In the genomic region with DNA sequence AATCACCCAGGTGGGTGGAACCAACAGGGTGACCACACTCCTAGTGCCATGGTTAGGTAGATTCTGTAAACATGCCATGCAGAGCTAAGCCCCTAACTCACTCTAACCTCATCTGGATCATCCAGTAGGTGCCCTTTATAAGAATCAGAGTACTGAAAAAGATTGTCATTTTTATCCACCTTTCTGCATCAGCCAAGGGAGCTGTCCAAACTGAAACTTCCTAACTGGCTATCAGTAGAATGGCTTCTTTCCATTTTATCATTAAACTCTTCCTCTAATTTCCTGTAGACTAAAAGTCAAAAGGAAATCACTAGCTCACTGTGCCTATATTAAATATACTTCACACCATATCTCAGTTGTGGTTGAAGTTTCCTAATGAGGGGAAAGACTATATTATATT, we compare ENCODE assay signal across 8 cellular contexts. TPM values are rescaled to one million over a fixed set of nuclear protein-coding genes. Genes with fewer than 3 reads are reported as not detected.
"Had no signal": no experiment of that assay in that cellular context is flagged by ENCODE, and none has a peak within 500 bp of the region (broad histone marks: within the 10 kb centered on the region; RNA-seq: fewer than 3 reads in every experiment).

No MANE protein-coding gene starts in this region.

- H3K4me3 ChIP-seq: GM12878 had no signal

- ATAC-seq: GM12878 had no signal

- FAIRE-seq: G401.6, GM12878, GM12891, GM12892, GM18507, GM19239 had no signal

- DNase-seq: GDM1 had no signal

RNA-seq across cellular contexts. Expression of a gene that starts 6.5 kb away (rescaled TPM):
- total RNA-seq: G401 had no signal
